10 cellular contexts compared by ENCODE assay signal in the genomic region with DNA sequence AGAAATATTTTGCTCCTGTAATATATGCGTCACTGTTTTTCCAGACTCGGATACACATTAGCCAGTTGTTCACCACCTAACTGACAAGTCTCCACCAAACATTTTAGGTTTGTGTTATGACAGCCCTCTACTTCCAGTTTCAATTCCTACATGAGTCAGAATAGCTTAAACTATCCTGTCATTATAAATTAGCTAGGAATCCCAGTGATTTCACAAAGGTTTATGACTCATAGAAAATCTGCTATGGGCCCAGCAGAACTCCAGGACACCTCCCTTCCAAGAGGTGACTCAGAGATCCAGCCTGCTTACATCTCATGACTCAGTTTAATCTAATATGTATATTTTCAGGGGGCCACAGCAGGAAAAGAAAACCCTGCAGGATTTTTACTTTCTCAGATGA. TPM values are rescaled to one million over a fixed set of nuclear protein-coding genes. Genes with fewer than 3 reads are reported as not detected.
DNase-seq lines count a peak whose midpoint lies in the region; ATAC-seq, FAIRE-seq and TF ChIP-seq lines count a peak whose summit lies in the region.
"Had no signal": no experiment of that assay in that cellular context is flagged by ENCODE, and none has a peak within 500 bp of the region (broad histone marks: within the 10 kb centered on the region; RNA-seq: fewer than 3 reads in every experiment).

No MANE protein-coding gene starts in this region.

- FAIRE-seq in endothelial cell of umbilical vein (lab: Jason Lieb, UNC): peak; percentile 94
- FAIRE-seq: frontal cortex had no signal

- H3K4me2 ChIP-seq in endothelial cell of umbilical vein (ENCODE audit: insufficient read depth, low read length): peak overlapping the region; percentile 25

- peaks cover 13% of the 10 kb centered on the region for H3K4me1 ChIP-seq in endothelial cell of umbilical vein (ENCODE audit: control insufficient read depth, extremely low read depth, insufficient read depth, low read length)

- no peak overlapping the region for H3K9ac ChIP-seq in endothelial cell of umbilical vein (replicated peaks; ENCODE audit: extremely low read depth, insufficient read depth, low read length)

- dilution Hi-C loops in endothelial cell of umbilical vein (cut with MboI; ENCODE audit: extremely low pct_ligation_motif_present, low sequenced_read_pairs): no loop called here

- no peaks in the 10 kb centered on the region for H3K79me2 ChIP-seq in endothelial cell of umbilical vein (ENCODE audit: control insufficient read depth, insufficient read depth, low read length)

- H2AFZ ChIP-seq in endothelial cell of umbilical vein (ENCODE audit: low read depth, low read length): no peak overlapping the region

- TF ChIP-seq CTCF in endothelial cell of umbilical vein (IDR thresholded peaks at IDR 0.05; ENCODE audit: extremely low read depth in 1 of 2, insufficient read depth in 1 of 2, low read depth in 1 of 2, low read length in 2 of 2) (no peak), nephron progenitor cell (IDR thresholded peaks at IDR 0.05) (no peak)

- H3K4me3 Mint-ChIP-seq in nephron progenitor cell: no peak overlapping the region

- no peaks in the 10 kb centered on the region for H4K20me1 ChIP-seq in endothelial cell of umbilical vein (replicated peaks; ENCODE audit: control insufficient read depth, extremely low read depth, insufficient read depth, low read length)

- peak overlapping the region; percentile 64 for H3K27ac Mint-ChIP-seq in nephron progenitor cell

- no peak for ATAC-seq in GM21360 (IDR thresholded peaks at IDR 0.05; ENCODE audit: unreplicated experiment)
- no peak for ATAC-seq in GM18502 (IDR thresholded peaks at IDR 0.05; ENCODE audit: poor library complexity, unreplicated experiment)

- peak overlapping the region; percentile 73 for H3K27ac ChIP-seq in endothelial cell of umbilical vein (ENCODE audit: insufficient read depth, low read depth, low read length)

- H3K9me3 ChIP-seq in endothelial cell of umbilical vein (replicated peaks; ENCODE audit: control insufficient read depth, insufficient read depth, low read length): no peaks in the 10 kb centered on the region

- no peaks in the 10 kb centered on the region for H3K27me3 Mint-ChIP-seq in nephron progenitor cell (ENCODE audit: low read depth, poor library complexity)

- TF ChIP-seq POLR2A in endothelial cell of umbilical vein (IDR thresholded peaks at IDR 0.05; ENCODE audit: low read depth, low read length): no peak
- no peak for TF ChIP-seq POLR2A in erythroblast (IDR thresholded peaks at IDR 0.05; ENCODE audit: low read length)

- no peaks in the 10 kb centered on the region for H3K36me3 ChIP-seq in endothelial cell of umbilical vein (ENCODE audit: control insufficient read depth in 2 of 2, extremely low read depth in 1 of 2, insufficient read depth in 2 of 2, low read length in 2 of 2)

- H3K4me1 Mint-ChIP-seq in nephron progenitor cell: peaks cover 20% of the 10 kb centered on the region

- no peaks in the 10 kb centered on the region for H3K9me1 ChIP-seq in endothelial cell of umbilical vein (replicated peaks; ENCODE audit: control insufficient read depth, extremely low read depth, insufficient read depth, low read length)

- no peak overlapping the region for H3K4me3 ChIP-seq in endothelial cell of umbilical vein (replicated peaks in 1 of 3; ENCODE audit: insufficient read depth in 1 of 3, low read depth in 1 of 3, low read length in 3 of 3)

- CTCF ChIA-PET in endothelial cell of umbilical vein (lab: Charles Lee): interaction anchor here (0.7 to 2.7 kb wide), 2 partner anchors 198 to 211 kb away, joined by 4 to 13 read pairs; no protein-coding TSS in a partner anchor

- H3K9me3 Mint-ChIP-seq in nephron progenitor cell: peaks cover 44% of the 10 kb centered on the region

- no TSS peak for BruUV-seq in endothelial cell of umbilical vein (replicated peaks; lab: Mats Ljungman, UMichigan)

- intact Hi-C loops in endothelial cell of umbilical vein (cut with micrococcal nuclease): no loop called here

- DNase-seq in EL (peak; percentile 97), NOMO-1 (lab: John Stamatoyannopoulos, UW; ENCODE audit: unreplicated experiment in 2 of 2) (peak; percentile 48 to 75), endothelial cell of umbilical vein (ENCODE audit: low read depth, low spot score) (peak; percentile 93), nephron progenitor cell (no peak), UCSD-AML1 (lab: John Stamatoyannopoulos, UW; ENCODE audit: unreplicated experiment) (no peak), erythroblast (lab: John Stamatoyannopoulos, UW) (no peak)
- DNase-seq: stimulated activated CD8-positive, alpha-beta memory T cell treated with anti-CD3 and anti-CD28 coated beads, Interleukin-4, amount 100 ng/mL, for 48 hours had no signal

- POLR2A ChIA-PET in endothelial cell of umbilical vein (lab: Charles Lee): no interaction called here

- peaks cover 17% of the 10 kb centered on the region for H3K36me3 Mint-ChIP-seq in nephron progenitor cell (ENCODE audit: low read depth)

- H3K27me3 ChIP-seq in endothelial cell of umbilical vein (ENCODE audit: control insufficient read depth in 2 of 2, insufficient read depth in 2 of 2, low read length in 2 of 2): no peaks in the 10 kb centered on the region

TF ChIP-seq in endothelial cell of umbilical vein, 7 proteins besides CTCF, POLR2A, EP300 and RAD21:
- TF ChIP-seq, protein P1, sequence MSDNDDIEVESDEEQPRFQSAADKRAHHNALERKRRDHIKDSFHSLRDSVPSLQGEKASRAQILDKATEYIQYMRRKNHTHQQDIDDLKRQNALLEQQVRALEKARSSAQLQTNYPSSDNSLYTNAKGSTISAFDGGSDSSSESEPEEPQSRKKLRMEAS (IDR thresholded peaks at IDR 0.05; ENCODE audit: insufficient read depth, insufficient read length): no peak
- TF ChIP-seq GATA2 (IDR thresholded peaks at IDR 0.05; ENCODE audit: insufficient read depth, insufficient read length, low read depth, low read length) (no peak), MYC (IDR thresholded peaks at IDR 0.05; ENCODE audit: low read depth, low read length) (no peak), POLR2AphosphoS5 (IDR thresholded peaks at IDR 0.05; ENCODE audit: insufficient read depth, low read depth, low read length) (peak; percentile 45), FOS (IDR thresholded peaks at IDR 0.05; ENCODE audit: borderline replicate concordance, insufficient read depth, low read length) (peak; percentile 91), JUN (IDR thresholded peaks at IDR 0.05; ENCODE audit: borderline replicate concordance, insufficient read depth, insufficient read length, low read depth) (peak; percentile 98)

RNA-seq across cellular contexts. Expression of a gene that starts 17.4 kb away (rescaled TPM):
- total RNA-seq in endothelial cell of umbilical vein: 1.6 and 1.7 TPM in 2 replicates
- polyA plus RNA-seq in endothelial cell of umbilical vein: 0.37 and 0.38 TPM in 2 replicates
- 0.34 and 0.75 TPM in 2 replicates for polyA plus RNA-seq in endothelial cell of umbilical vein (2011; cell fraction: cytosol; rRNA removed)
- 4.4 and 4.5 TPM in 2 replicates for polyA plus RNA-seq in endothelial cell of umbilical vein (2011; cell fraction: nucleus; rRNA removed)
- polyA plus RNA-seq in endothelial cell of umbilical vein (2012): 0.76 and 1.0 TPM in 2 replicates
- polyA minus RNA-seq in endothelial cell of umbilical vein: 3.4 and 3.5 TPM in 2 replicates
- not detected for polyA minus RNA-seq in endothelial cell of umbilical vein (2011; cell fraction: cytosol; rRNA and poly(A)+ RNA removed)
- 6.2 and 6.9 TPM in 2 replicates for polyA minus RNA-seq in endothelial cell of umbilical vein (2011; cell fraction: nucleus; rRNA and poly(A)+ RNA removed)

Comparison
In these comparisons a context has a peak if more than half of its experiments do, and no peak if none do; other contexts are left out.
1. DNase-seq: peak in EL (single experiment), NOMO-1 (2 of 2) and endothelial cell of umbilical vein (single experiment); none in nephron progenitor cell (single experiment), UCSD-AML1 (single experiment) and erythroblast (0 of 2).